ENCODE assay signal across 8 cellular contexts in the genomic region with DNA sequence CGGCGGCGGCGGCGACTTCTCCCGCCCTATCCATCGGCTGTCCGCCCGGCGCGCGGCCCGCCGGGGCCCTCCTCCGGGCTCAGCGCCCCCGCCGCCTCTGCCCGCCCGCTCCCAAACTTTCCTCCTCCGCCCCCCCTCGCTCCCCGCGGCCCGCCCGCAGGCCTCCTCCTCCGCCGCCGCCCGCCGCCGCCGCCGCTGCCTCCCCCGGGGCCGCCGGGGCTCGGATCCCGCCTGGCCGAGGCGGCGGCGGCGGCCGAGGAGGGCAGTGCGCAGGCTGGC. TPM values are rescaled to one million over a fixed set of nuclear protein-coding genes. Genes with fewer than 3 reads are reported as not detected.
DNase-seq lines count a peak whose midpoint lies in the region; ATAC-seq and TF ChIP-seq lines count a peak whose summit lies in the region.

No MANE protein-coding gene starts in this region.

- CTCF ChIA-PET in AG04450 (lab: Charles Lee): interaction anchor here (2.3 kb wide), 1 partner anchor 188 kb away, joined by 20 read pairs; no protein-coding TSS in a partner anchor

- H3K27me3 Mint-ChIP-seq in CD14-positive monocyte (ENCODE audit: low read depth in 3 of 3): peaks cover 0 to 1% (median 0%) of the 10 kb centered on the region in 3 donors

- no peak overlapping the region for H2BK120ac ChIP-seq in mesendoderm (ENCODE audit: low read depth, low read length)

- H3K27ac Mint-ChIP-seq in CD14-positive monocyte: no peak overlapping the region

- no peak overlapping the region for H4K5ac ChIP-seq in mesendoderm (ENCODE audit: low read length)

- H3K9me3 ChIP-seq in AG04450 (ENCODE audit: control insufficient read depth, insufficient read depth, low read length) (no peaks in the 10 kb centered on the region; the same call in 1 of the 2 replicates), adrenal gland (replicated peaks in 1 of 3) (no peaks in the 10 kb centered on the region)

- H3K79me2 ChIP-seq in mesendoderm (ENCODE audit: control insufficient read depth, insufficient read depth, low read length): peaks cover 8% of the 10 kb centered on the region

- H3K36me3 Mint-ChIP-seq in CD14-positive monocyte: peaks cover 9 to 12% of the 10 kb centered on the region in 2 donors

- H3K4me2 ChIP-seq in mesendoderm (ENCODE audit: low read length): no peak overlapping the region

- H3K79me1 ChIP-seq in mesendoderm (ENCODE audit: low read length): no peaks in the 10 kb centered on the region

- no peak overlapping the region for H3K4me3 Mint-ChIP-seq in CD14-positive monocyte

- no peak overlapping the region for H3K27ac ChIP-seq in AG04450 (ENCODE audit: low read depth, low read length)
- peak overlapping the region in 4 of 5 donors; percentile 64 to 91 (median 80) for H3K27ac ChIP-seq in adrenal gland
- H3K27ac ChIP-seq in mesendoderm (ENCODE audit: low read depth, low read length): peak overlapping the region; percentile 77

- H3K4me3 ChIP-seq in AG04450 (ENCODE audit: low read depth, low read length): peak overlapping the region; percentile 74
- H3K4me3 ChIP-seq in adrenal gland: peak overlapping the region in 1 of 4 donors; percentile 80
- no peak overlapping the region for H3K4me3 ChIP-seq in mesendoderm (ENCODE audit: low read length)

- H3K23ac ChIP-seq in mesendoderm (ENCODE audit: low read length): no peak overlapping the region

- no peak overlapping the region for H2BK15ac ChIP-seq in mesendoderm (replicated peaks; ENCODE audit: low read depth)

- peaks cover 31% of the 10 kb centered on the region for H3K4me1 Mint-ChIP-seq in CD14-positive monocyte

- TF ChIP-seq CTCF in AG04450 (IDR thresholded peaks at IDR 0.05; ENCODE audit: low read depth, low read length) (no peak), adrenal gland (IDR thresholded peaks at IDR 0.05) (no peak), CD14-positive monocyte (IDR thresholded peaks at IDR 0.05) (no peak)

- DNase-seq in AG04450 (ENCODE audit: low read depth, low spot score) (no peak), adrenal gland (no peak), mesendoderm (no peak), cerebellar cortex (ENCODE audit: low spot score) (no peak), T1000 (lab: John Stamatoyannopoulos, UW) (no peak), CD14-positive monocyte (ENCODE audit: low spot score) (no peak)

- H3K9ac ChIP-seq in mesendoderm (ENCODE audit: low read length): peak overlapping the region; percentile 40

- H3K9me3 Mint-ChIP-seq in CD14-positive monocyte: no peaks in the 10 kb centered on the region

- H2AK5ac ChIP-seq in mesendoderm (ENCODE audit: low read length): no peak overlapping the region

- POLR2A ChIA-PET in AG04450 (lab: Yijun Ruan, JAX): no interaction called here

- peak overlapping the region; percentile 88 for H3K4ac ChIP-seq in mesendoderm (ENCODE audit: low read depth, low read length)

- H3K56ac ChIP-seq in mesendoderm (ENCODE audit: low read length): no peak overlapping the region

- intact Hi-C loops in adrenal gland (cut with DNase I) (loop anchor here in 1 of 2 donors (5.0 kb wide), 2 partner anchors 76 to 334 kb away; no protein-coding TSS in a partner anchor), CD14-positive monocyte (cut with micrococcal nuclease) (loop anchor here (2.0 to 10.0 kb wide), 8 partner anchors 34 to 192 kb away; partner anchors contain the start of gene MAPKAP1 (in 1 of the 2))

- H2BK5ac ChIP-seq in mesendoderm (ENCODE audit: low read length): no peak overlapping the region

- WGBS in adrenal gland, 4 donors: 0 to 1% (median 1%) methylated on average over 3 to 46 of the region's 46 CpGs; no CpG with 5 or more reads in 1 of the 4 donors
- WGBS in mesendoderm (ENCODE audit: extremely low coverage, insufficient coverage, low lambda C conversion rate): no CpG with 5 or more reads among the region's 46 CpGs

- H3K27me3 ChIP-seq in AG04450 (ENCODE audit: control insufficient read depth, insufficient read depth, low read length) (no peaks in the 10 kb centered on the region), adrenal gland (no peaks in the 10 kb centered on the region), mesendoderm (ENCODE audit: insufficient read depth, low read length, poor library complexity) (no peaks in the 10 kb centered on the region)

- peak overlapping the region; percentile 86 for H3K18ac ChIP-seq in mesendoderm (ENCODE audit: low read length)

- H3K36me3 ChIP-seq in adrenal gland (replicated peaks in 1 of 2): no peaks in the 10 kb centered on the region
- no peaks in the 10 kb centered on the region for H3K36me3 ChIP-seq in mesendoderm (ENCODE audit: control insufficient read depth, insufficient read depth, low read length)

- H3K4me1 ChIP-seq in adrenal gland (replicated peaks in 1 of 2): peaks cover 15 to 32% of the 10 kb centered on the region in 2 donors
- peaks cover 3% of the 10 kb centered on the region for H3K4me1 ChIP-seq in mesendoderm (ENCODE audit: control insufficient read depth, low read depth, low read length)

- H4K8ac ChIP-seq in mesendoderm (ENCODE audit: low read depth, low read length): no peak overlapping the region

- TF ChIP-seq POLR2A in adrenal gland (IDR thresholded peaks at IDR 0.05): peak in 1 of 2 donors; percentile 19

- peak; percentile 10 for ATAC-seq in HG02840 (IDR thresholded peaks at IDR 0.05; ENCODE audit: low FRiP score, unreplicated experiment)
- ATAC-seq in HG02981 (IDR thresholded peaks at IDR 0.05; ENCODE audit: unreplicated experiment): no peak

RNA-seq across cellular contexts. Expression of gene PBX3, which starts 0.5 kb away (rescaled TPM):
- polyA plus RNA-seq in AG04450 (2011; rRNA removed) (34.2 and 37.6 TPM in 2 replicates), adrenal gland (10 to 100 TPM; 43.4 to 57.8 (median 56.1) TPM), CD14-positive monocyte (1 to 10 TPM; 6.6 to 7.1 TPM)
- polyA minus RNA-seq in AG04450 (2011; rRNA and poly(A)+ RNA removed): 37.5 and 45.9 TPM in 2 replicates
- total RNA-seq in adrenal gland: 100 to 1,000 TPM in 7 of 8 donors, 10 to 100 TPM in 1; 55.3 to 231 (median 138) TPM
- polyA plus RNA-seq in mesendoderm (2013, experiment 1 of 2): 33.2 TPM
- 33.5 TPM for polyA plus RNA-seq in mesendoderm (2013, experiment 2 of 2)

RNA-seq across cellular contexts. Expression of gene MAPKAP1, which starts 39.7 kb away (rescaled TPM):
- polyA plus RNA-seq in AG04450 (2011; rRNA removed) (128 and 140 TPM in 2 replicates), adrenal gland (10 to 100 TPM; 73.8 to 94.2 (median 86.2) TPM), CD14-positive monocyte (10 to 100 TPM; 39.9 to 44.1 TPM)
- 81.5 and 94.8 TPM in 2 replicates for polyA minus RNA-seq in AG04450 (2011; rRNA and poly(A)+ RNA removed)
- total RNA-seq in adrenal gland: 100 to 1,000 TPM in 5 of 8 donors, 10 to 100 TPM in 3; 72.2 to 156 (median 113) TPM
- polyA plus RNA-seq in mesendoderm (2013, experiment 1 of 2): 93.2 TPM
- polyA plus RNA-seq in mesendoderm (2013, experiment 2 of 2): 93.8 TPM
